In the genomic region with DNA sequence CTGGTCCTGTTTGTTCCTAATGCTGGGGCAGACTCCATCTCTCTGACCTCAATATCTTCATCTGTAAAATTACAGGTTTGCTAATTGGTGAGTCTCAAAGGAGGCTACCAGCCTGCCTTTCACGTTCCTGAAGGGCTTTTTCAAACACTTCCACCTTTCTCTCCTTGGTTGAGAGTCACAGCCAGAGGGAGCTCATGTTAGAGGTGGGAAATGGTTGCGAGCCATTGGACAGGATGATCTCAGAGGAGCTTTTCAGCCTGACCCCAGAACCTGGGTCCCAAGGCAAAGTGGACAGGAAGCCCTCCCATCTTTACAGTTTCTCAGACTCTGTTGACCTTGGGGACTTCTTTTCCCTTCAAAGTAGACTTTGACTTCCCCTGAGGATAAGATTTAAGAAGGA, we compare ENCODE assay signal across 1 cellular context.
TF ChIP-seq lines count a peak whose summit lies in the region.

No MANE protein-coding gene starts in this region.

TF ChIP-seq in H1, 55 proteins besides CTCF, POLR2A, EP300 and RAD21:
- TF ChIP-seq SUZ12 (IDR thresholded peaks at IDR 0.05; ENCODE audit: low read length) = no peak
- TF ChIP-seq SIN3A (conservative IDR thresholded peaks at IDR 0.05 in 1 of 2, IDR thresholded peaks at IDR 0.05 in 1 of 2; ENCODE audit: low read depth in 1 of 2, low read length in 2 of 2) = no peak
- TF ChIP-seq POU5F1 (IDR thresholded peaks at IDR 0.05; ENCODE audit: low read depth, low read length) = no peak
- no peak for TF ChIP-seq POLR2AphosphoS5 (IDR thresholded peaks at IDR 0.05; ENCODE audit: low read depth, low read length)
- TF ChIP-seq SP2 (IDR thresholded peaks at IDR 0.05; ENCODE audit: low read length) = no peak
- TF ChIP-seq CTBP2 (IDR thresholded peaks at IDR 0.05; ENCODE audit: borderline replicate concordance, insufficient read depth, insufficient read length, low read length) = no peak
- TF ChIP-seq, protein P1, sequence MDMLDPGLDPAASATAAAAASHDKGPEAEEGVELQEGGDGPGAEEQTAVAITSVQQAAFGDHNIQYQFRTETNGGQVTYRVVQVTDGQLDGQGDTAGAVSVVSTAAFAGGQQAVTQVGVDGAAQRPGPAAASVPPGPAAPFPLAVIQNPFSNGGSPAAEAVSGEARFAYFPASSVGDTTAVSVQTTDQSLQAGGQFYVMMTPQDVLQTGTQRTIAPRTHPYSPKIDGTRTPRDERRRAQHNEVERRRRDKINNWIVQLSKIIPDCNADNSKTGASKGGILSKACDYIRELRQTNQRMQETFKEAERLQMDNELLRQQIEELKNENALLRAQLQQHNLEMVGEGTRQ (IDR thresholded peaks at IDR 0.05; ENCODE audit: low read length) = no peak
- TF ChIP-seq RNF2 (IDR thresholded peaks at IDR 0.05; ENCODE audit: borderline replicate concordance, low read depth, low read length, missing control alignments, poor library complexity, severe bottlenecking) = no peak
- no peak for TF ChIP-seq FOSL1 (IDR thresholded peaks at IDR 0.05; ENCODE audit: insufficient read depth, low read depth, low read length)
- no peak for TF ChIP-seq BACH1 (IDR thresholded peaks at IDR 0.05; ENCODE audit: low read length)
- TF ChIP-seq GABPA (IDR thresholded peaks at IDR 0.05; ENCODE audit: borderline replicate concordance, insufficient read depth, low read length) = no peak
- TF ChIP-seq TCF12 (IDR thresholded peaks at IDR 0.05; ENCODE audit: low read depth, low read length) = no peak
TF ChIP-seq in H1: peak in this region for 0.
